ENCODE assay signal across 12 cellular contexts in genomic region chr18:79371536-79372210, GRCh38. TPM values are rescaled to one million over a fixed set of nuclear protein-coding genes. Genes with fewer than 3 reads are reported as not detected.
A peak's percentile ranks its signal among the peaks of the same experiment; 100 is the strongest.
DNase-seq lines count a peak whose midpoint lies in the region; ATAC-seq and TF ChIP-seq lines count a peak whose summit lies in the region.
"Had no signal": no experiment of that assay in that cellular context is flagged by ENCODE, and none has a peak within 500 bp of the region (broad histone marks: within the 10 kb centered on the region; RNA-seq: fewer than 3 reads in every experiment).

No MANE protein-coding gene starts in this region.

- H3K9me3 Mint-ChIP-seq in activated T-cell treated with anti-CD3 and anti-CD28 coated beads, Interleukin-2, amount 50 U/mL, for 4 hours = no peaks in the 10 kb centered on the region
- no peaks in the 10 kb centered on the region for H3K9me3 Mint-ChIP-seq in activated naive CD8-positive, alpha-beta T cell treated with anti-CD3 and anti-CD28 coated beads, Interleukin-2, amount 50 U/mL, for 24 hours
- no peaks in the 10 kb centered on the region for H3K9me3 Mint-ChIP-seq in stimulated activated naive CD8-positive, alpha-beta T cell treated with anti-CD3 and anti-CD28 coated beads, Interleukin-15, Interleukin-2, amounts not matched to agents 100 ng/mL and 50 ng/mL, for 24 hours
- H3K9me3 Mint-ChIP-seq in type B pancreatic cell = no peaks in the 10 kb centered on the region
- H3K9me3 Mint-ChIP-seq: H9 had no signal

- H3K36me3 ChIP-seq in HUES6 (ENCODE audit: control insufficient read depth, insufficient read depth, low read length) = no peaks in the 10 kb centered on the region

- no peaks in the 10 kb centered on the region for H3K27me3 Mint-ChIP-seq in activated T-cell treated with anti-CD3 and anti-CD28 coated beads, Interleukin-2, amount 50 U/mL, for 4 hours (ENCODE audit: low read depth)
- H3K27me3 Mint-ChIP-seq in activated naive CD8-positive, alpha-beta T cell treated with anti-CD3 and anti-CD28 coated beads, Interleukin-2, amount 50 U/mL, for 24 hours = no peaks in the 10 kb centered on the region
- H3K27me3 Mint-ChIP-seq in stimulated activated naive CD8-positive, alpha-beta T cell treated with anti-CD3 and anti-CD28 coated beads, Interleukin-15, Interleukin-2, amounts not matched to agents 100 ng/mL and 50 ng/mL, for 24 hours = no peaks in the 10 kb centered on the region
- H3K27me3 Mint-ChIP-seq in type B pancreatic cell = no peaks in the 10 kb centered on the region

- peaks cover 6% of the 10 kb centered on the region for H3K36me3 Mint-ChIP-seq in activated T-cell treated with anti-CD3 and anti-CD28 coated beads, Interleukin-2, amount 50 U/mL, for 4 hours (ENCODE audit: insufficient read depth)
- H3K36me3 Mint-ChIP-seq in activated naive CD8-positive, alpha-beta T cell treated with anti-CD3 and anti-CD28 coated beads, Interleukin-2, amount 50 U/mL, for 24 hours (ENCODE audit: low read depth) = peaks cover 4% of the 10 kb centered on the region
- peaks cover 12% of the 10 kb centered on the region for H3K36me3 Mint-ChIP-seq in stimulated activated naive CD8-positive, alpha-beta T cell treated with anti-CD3 and anti-CD28 coated beads, Interleukin-15, Interleukin-2, amounts not matched to agents 100 ng/mL and 50 ng/mL, for 24 hours (ENCODE audit: low read depth)
- peaks cover 4% of the 10 kb centered on the region for H3K36me3 Mint-ChIP-seq in type B pancreatic cell

- H3K4me3 Mint-ChIP-seq in activated T-cell treated with anti-CD3 and anti-CD28 coated beads, Interleukin-2, amount 50 U/mL, for 4 hours = no peak overlapping the region
- H3K4me3 Mint-ChIP-seq in activated naive CD8-positive, alpha-beta T cell treated with anti-CD3 and anti-CD28 coated beads, Interleukin-2, amount 50 U/mL, for 24 hours = no peak overlapping the region
- H3K4me3 Mint-ChIP-seq in stimulated activated naive CD8-positive, alpha-beta T cell treated with anti-CD3 and anti-CD28 coated beads, Interleukin-15, Interleukin-2, amounts not matched to agents 100 ng/mL and 50 ng/mL, for 24 hours = no peak overlapping the region
- H3K4me3 Mint-ChIP-seq in type B pancreatic cell = no peak overlapping the region
- H3K4me3 Mint-ChIP-seq: H9 had no signal

- ATAC-seq in activated T-cell treated with anti-CD3 and anti-CD28 coated beads, Interleukin-2, amount 50 U/mL, for 4 hours = peak; percentile 38 to 40
- ATAC-seq in activated naive CD8-positive, alpha-beta T cell treated with anti-CD3 and anti-CD28 coated beads, Interleukin-2, amount 50 U/mL, for 24 hours = peak; percentile 80

- H3K27ac ChIP-seq in HUES6 (ENCODE audit: low read depth, low read length) = no peak overlapping the region

- no peak overlapping the region for H3K4me3 ChIP-seq in HUES6 (ENCODE audit: low read depth, low read length)

- H3K9ac ChIP-seq in HUES6 (ENCODE audit: low read length) = peak overlapping the region; percentile 19

- H3K4me1 ChIP-seq in HUES6 (ENCODE audit: control insufficient read depth, insufficient read depth, low read length) = no peaks in the 10 kb centered on the region

- DNase-seq in activated T-cell treated with anti-CD3 and anti-CD28 coated beads, Interleukin-2, amount 50 U/mL, for 4 hours = no peak
- DNase-seq in activated T-cell treated with anti-CD3 and anti-CD28 coated beads, Interleukin-2, amount 50 U/mL, for 1 hour = no peak
- DNase-seq in activated naive CD8-positive, alpha-beta T cell treated with anti-CD3 and anti-CD28 coated beads, Interleukin-2, amount 50 U/mL, for 24 hours = no peak
- DNase-seq in type B pancreatic cell (ENCODE audit: extremely low spot score, unreplicated experiment) (no peak), DMS114 treated with DMSO at 0.1 percent for 48 hours (lab: John Stamatoyannopoulos, UW; ENCODE audit: unreplicated experiment) (no peak)
- no peak for DNase-seq in stimulated activated CD4-positive, alpha-beta T cell treated with anti-CD3 and anti-CD28 coated beads, Interleukin-1b, Interleukin-23, amount 100 ng/mL, for 48 hours
- DNase-seq: amygdala, dermis blood vessel endothelial cell, H9, NCI-H1694 had no signal

- H3K27ac Mint-ChIP-seq in activated naive CD8-positive, alpha-beta T cell treated with anti-CD3 and anti-CD28 coated beads, Interleukin-2, amount 50 U/mL, for 24 hours = peak overlapping the region; percentile 14
- H3K27ac Mint-ChIP-seq in stimulated activated naive CD8-positive, alpha-beta T cell treated with anti-CD3 and anti-CD28 coated beads, Interleukin-15, Interleukin-2, amounts not matched to agents 100 ng/mL and 50 ng/mL, for 24 hours = peak overlapping the region; percentile 67
- no peak overlapping the region for H3K27ac Mint-ChIP-seq in type B pancreatic cell

- no peak for TF ChIP-seq CTCF in type B pancreatic cell (conservative IDR thresholded peaks at IDR 0.05)

- no peaks in the 10 kb centered on the region for H3K9me3 ChIP-seq in HUES6 (ENCODE audit: control insufficient read depth, insufficient read depth, low read depth, low read length)

- no peaks in the 10 kb centered on the region for H3K27me3 ChIP-seq in HUES6 (ENCODE audit: control insufficient read depth, insufficient read depth, low read length)

- H3K4me1 Mint-ChIP-seq in activated T-cell treated with anti-CD3 and anti-CD28 coated beads, Interleukin-2, amount 50 U/mL, for 4 hours (ENCODE audit: low read depth) = peaks cover 35% of the 10 kb centered on the region
- H3K4me1 Mint-ChIP-seq in activated naive CD8-positive, alpha-beta T cell treated with anti-CD3 and anti-CD28 coated beads, Interleukin-2, amount 50 U/mL, for 24 hours = peaks cover 29% of the 10 kb centered on the region
- H3K4me1 Mint-ChIP-seq in stimulated activated naive CD8-positive, alpha-beta T cell treated with anti-CD3 and anti-CD28 coated beads, Interleukin-15, Interleukin-2, amounts not matched to agents 100 ng/mL and 50 ng/mL, for 24 hours (ENCODE audit: low read depth) = peaks cover 32% of the 10 kb centered on the region
- peaks cover under 1% of the 10 kb centered on the region for H3K4me1 Mint-ChIP-seq in type B pancreatic cell (ENCODE audit: unreplicated experiment)

RNA-seq across cellular contexts. Expression of gene NFATC1, which starts 24.1 kb away (rescaled TPM):
- total RNA-seq in activated T-cell treated with anti-CD3 and anti-CD28 coated beads, Interleukin-2, amount 50 U/mL, for 4 hours = 10 to 100 TPM; 62.7 to 80.8 (median 75.2) TPM
- total RNA-seq in type B pancreatic cell (ENCODE audit: low replicate concordance) = 2.7 and 6.1 TPM in 2 replicates
